ENCODE assay signal across 15 cellular contexts in genomic region chr1:43405876-43406234, GRCh38. TPM values are rescaled to one million over a fixed set of nuclear protein-coding genes. Genes with fewer than 3 reads are reported as not detected.
DNase-seq lines count a peak whose midpoint lies in the region; ATAC-seq, FAIRE-seq and TF ChIP-seq lines count a peak whose summit lies in the region.
"Had no signal": no experiment of that assay in that cellular context is flagged by ENCODE, and none has a peak within 500 bp of the region (broad histone marks: within the 10 kb centered on the region; RNA-seq: fewer than 3 reads in every experiment).

No MANE protein-coding gene starts in this region.

- H3K79me2 ChIP-seq in HepG2 (ENCODE audit: insufficient read depth, low read length) = no peaks in the 10 kb centered on the region

- no peaks in the 10 kb centered on the region for H3K27me3 ChIP-seq in HepG2 (ENCODE audit: control insufficient read depth in 1 of 2, insufficient read depth in 2 of 2, low read length in 2 of 2)
- H3K27me3 ChIP-seq in right lobe of liver = no peaks in the 10 kb centered on the region
- H3K27me3 ChIP-seq: BLaER1 treated with 17β-estradiol and CSF1 and Interleukin-3, amounts not matched to agents 10 nM and 100 nM had no signal

- no peak for TF ChIP-seq CTCF in HepG2 (CRISPR knock-in tag; IDR thresholded peaks at IDR 0.05)
- TF ChIP-seq CTCF in right lobe of liver (IDR thresholded peaks at IDR 0.05) = no peak
- no peak for TF ChIP-seq CTCF in progenitor cell of endocrine pancreas (IDR thresholded peaks at IDR 0.05; ENCODE audit: unreplicated experiment)

- H3K9ac ChIP-seq in HepG2 (ENCODE audit: insufficient read depth, low read depth, low read length) = no peak overlapping the region
- H3K9ac ChIP-seq: BLaER1 treated with 17β-estradiol and CSF1 and Interleukin-3, amounts not matched to agents 10 nM and 100 nM had no signal

- H3K9me3 ChIP-seq in HepG2 (ENCODE audit: low read length) (no peaks in the 10 kb centered on the region), right lobe of liver (no peaks in the 10 kb centered on the region)
- H3K9me3 ChIP-seq: BLaER1 treated with 17β-estradiol and CSF1 and Interleukin-3, amounts not matched to agents 10 nM and 100 nM had no signal

- peaks cover 3% of the 10 kb centered on the region for H3K4me1 Mint-ChIP-seq in progenitor cell of endocrine pancreas (ENCODE audit: low read depth)

- no TSS peak for BruUV-seq in HepG2 (replicated peaks; lab: Mats Ljungman, UMichigan)

- intact Hi-C loops in HepG2 (cut with micrococcal nuclease; ENCODE audit: unreplicated experiment) (no loop called here), right lobe of liver (cut with DNase I) (loop anchor here in 1 of 2 donors (10.0 kb wide), 1 partner anchor 181 kb away; no protein-coding TSS in a partner anchor), left colon (cut with DNase I, micrococcal nuclease) (no loop called here)

- WGBS in HepG2 (ENCODE audit: low lambda C conversion rate) = 90% methylated on average over 2 of the region's 2 CpGs
- 100% methylated on average over 1 of the region's 2 CpGs for WGBS in right lobe of liver (ENCODE audit: insufficient coverage, low coverage, low lambda C conversion rate, missing lambda C conversion rate)

- in situ Hi-C loops in HepG2 (cut with HindIII; ENCODE audit: extremely low pct_ligation_motif_present, low pct_unique_long_range_greater_than_20kb) = loop anchor here (25.0 kb wide), 1 partner anchor 494 kb away; no protein-coding TSS in a partner anchor

- POLR2A ChIA-PET in HepG2 (lab: Yijun Ruan, JAX) = no interaction called here

- no peak overlapping the region for H3K4me3 Mint-ChIP-seq in progenitor cell of endocrine pancreas (ENCODE audit: low read depth)
- H3K4me3 Mint-ChIP-seq: CD4-positive, CD25-positive, alpha-beta regulatory T cell; HFFc6 had no signal

- no peak overlapping the region for H3K27ac Mint-ChIP-seq in progenitor cell of endocrine pancreas
- H3K27ac Mint-ChIP-seq: HFFc6 had no signal

- CTCF ChIA-PET in HepG2 (lab: Yijun Ruan, JAX; ENCODE audit: low intra/inter-chr PET ratio, low total read pairs) = no interaction called here

- TF ChIP-seq RAD21 in HepG2 (CRISPR knock-in tag; IDR thresholded peaks at IDR 0.05) = no peak

- no peak overlapping the region for H2AFZ ChIP-seq in HepG2 (ENCODE audit: low read length)

- H3K9me3 Mint-ChIP-seq in progenitor cell of endocrine pancreas (ENCODE audit: low read depth) = no peaks in the 10 kb centered on the region
- H3K9me3 Mint-ChIP-seq: CD4-positive, CD25-positive, alpha-beta regulatory T cell; HFFc6 had no signal

- no peak overlapping the region for H3K4me2 ChIP-seq in HepG2 (ENCODE audit: low read depth, low read length)
- H3K4me2 ChIP-seq: BLaER1 treated with 17β-estradiol and CSF1 and Interleukin-3, amounts not matched to agents 10 nM and 100 nM had no signal

- TF ChIP-seq EP300 in HepG2 (IDR thresholded peaks at IDR 0.05; ENCODE audit: low read depth in 2 of 2, low read length in 2 of 2) (no peak), HepG2 (CRISPR knock-in tag; IDR thresholded peaks at IDR 0.05; ENCODE audit: borderline replicate concordance) (no peak)

- H3K4me1 ChIP-seq in HepG2 (ENCODE audit: insufficient read depth, low read length) (peaks cover 10% of the 10 kb centered on the region), right lobe of liver (no peaks in the 10 kb centered on the region)
- H3K4me1 ChIP-seq: BLaER1 treated with 17β-estradiol and CSF1 and Interleukin-3, amounts not matched to agents 10 nM and 100 nM had no signal

- TF ChIP-seq POLR2A in HepG2 (IDR thresholded peaks at IDR 0.05; ENCODE audit: insufficient read depth in 1 of 2, low read depth in 2 of 2, low read length in 2 of 2) (no peak), right lobe of liver (IDR thresholded peaks at IDR 0.05) (no peak)

- DNase-seq in HepG2 (ENCODE audit: low spot score) (no peak), right lobe of liver (no peak), left colon (no peak), dedifferentiated amniotic fluid mesenchymal stem cell (ENCODE audit: extremely low spot score) (no peak), progenitor cell of endocrine pancreas (ENCODE audit: low spot score, unreplicated experiment) (no peak)
- DNase-seq: ACHN; CD4-positive, CD25-positive, alpha-beta regulatory T cell; DMS53; GF-D8; HCEC 1CT; HFFc6 had no signal

- no peak overlapping the region for H3K27ac ChIP-seq in HepG2 (ENCODE audit: extremely low read length, insufficient read depth, low read length)
- H3K27ac ChIP-seq in right lobe of liver = no peak overlapping the region
- H3K27ac ChIP-seq: BLaER1 treated with 17β-estradiol and CSF1 and Interleukin-3, amounts not matched to agents 10 nM and 100 nM had no signal

- ATAC-seq in HepG2 (no peak), right lobe of liver (no peak), left colon (peak; percentile 23)

- no peak for FAIRE-seq in HepG2 (lab: Jason Lieb, UNC)
- FAIRE-seq: GM19239, HTR-8/SVneo had no signal

- peaks cover 9 to 24% of the 10 kb centered on the region in 2 experiments; a peak in 4 of 5 replicates for H3K36me3 ChIP-seq in HepG2 (replicated peaks in 1 of 2; ENCODE audit: control insufficient read depth in 1 of 2, insufficient read depth in 2 of 2, low read length in 2 of 2)
- peaks cover 0 to 47% (median 20%) of the 10 kb centered on the region in 4 donors for H3K36me3 ChIP-seq in right lobe of liver

- H3K4me3 ChIP-seq in HepG2 (replicated peaks in 1 of 3; ENCODE audit: insufficient read depth in 1 of 3, low read depth in 2 of 3, low read length in 3 of 3) (no peak overlapping the region), right lobe of liver (no peak overlapping the region)
- H3K4me3 ChIP-seq: BLaER1 treated with 17β-estradiol and CSF1 and Interleukin-3, amounts not matched to agents 10 nM and 100 nM had no signal

- H3K36me3 Mint-ChIP-seq in progenitor cell of endocrine pancreas (ENCODE audit: insufficient read depth) = peaks cover 24% of the 10 kb centered on the region

- no peaks in the 10 kb centered on the region for H3K27me3 Mint-ChIP-seq in progenitor cell of endocrine pancreas
- H3K27me3 Mint-ChIP-seq: CD4-positive, CD25-positive, alpha-beta regulatory T cell had no signal

- H4K20me1 ChIP-seq in HepG2 (ENCODE audit: insufficient read depth, low read length) = no peaks in the 10 kb centered on the region

RNA-seq across cellular contexts. Expression of gene SZT2, which starts 16.2 kb away (rescaled TPM):
- total RNA-seq in HepG2 (2016; rRNA removed; fragmentation: Illumina TruSeq; extraction: Trizol) (5.6 and 8.0 TPM in 2 replicates), right lobe of liver (10 to 100 TPM; 12.7 to 30.4 (median 19.2) TPM), left colon (10 to 100 TPM; 49.5 to 73.2 TPM), progenitor cell of endocrine pancreas (75.4 and 75.7 TPM in 2 replicates)
- total RNA-seq in HepG2 (2016; cell fraction: cytosol; rRNA removed; fragmentation: Illumina TruSeq; extraction: Trizol; ENCODE audit: low read depth) = 3.8 TPM in 2 replicates
- total RNA-seq in HepG2 (2016; cell fraction: insoluble cytoplasmic fraction; rRNA removed; fragmentation: Illumina TruSeq; extraction: Trizol) = 4.3 and 9.7 TPM in 2 replicates
- total RNA-seq in HepG2 (2016; cell fraction: membrane; rRNA removed; fragmentation: Illumina TruSeq; extraction: Trizol) = 3.6 TPM in 2 replicates
- 17.5 and 18.0 TPM in 2 replicates for total RNA-seq in HepG2 (2016; cell fraction: nucleus; rRNA removed; fragmentation: Illumina TruSeq; extraction: Trizol)
- 8.8 and 9.8 TPM in 2 replicates for polyA plus RNA-seq in HepG2 (2011; rRNA removed)
- 2.2 and 3.1 TPM in 2 replicates for polyA plus RNA-seq in HepG2 (2011; cell fraction: cytosol; rRNA removed)
- polyA plus RNA-seq in HepG2 (2011; cell fraction: nucleus; rRNA removed) = 58.1 and 68.7 TPM in 2 replicates
- 7.8 and 8.7 TPM in 2 replicates for polyA plus RNA-seq in HepG2 (2012)
- 0.57 and 0.69 TPM in 2 replicates for polyA plus RNA-seq in HepG2 (2016; cell fraction: cytosol; fragmentation: Illumina TruSeq; extraction: Trizol; ENCODE audit: low read depth)
- polyA plus RNA-seq in HepG2 (2016; cell fraction: insoluble cytoplasmic fraction; fragmentation: Illumina TruSeq; extraction: Trizol; ENCODE audit: low read depth) = 2.9 and 3.7 TPM in 2 replicates
- polyA plus RNA-seq in HepG2 (2016; cell fraction: membrane; fragmentation: Illumina TruSeq; extraction: Trizol; ENCODE audit: low read depth) = 1.2 and 1.3 TPM in 2 replicates
- 23.7 and 25.9 TPM in 2 replicates for polyA plus RNA-seq in HepG2 (2016; cell fraction: nucleus; fragmentation: Illumina TruSeq; extraction: Trizol; ENCODE audit: insufficient read depth, low read depth)
- 36.3 and 51.9 TPM in 2 replicates for polyA minus RNA-seq in HepG2 (2011; rRNA and poly(A)+ RNA removed; ENCODE audit: low replicate concordance)
- 3.5 and 5.0 TPM in 2 replicates for polyA minus RNA-seq in HepG2 (2011; cell fraction: cytosol; rRNA and poly(A)+ RNA removed)
- polyA minus RNA-seq in HepG2 (2011; cell fraction: nucleus; rRNA and poly(A)+ RNA removed) = 55.9 and 71.0 TPM in 2 replicates

RNA-seq across cellular contexts. Expression of gene MED8, which starts 16.3 kb away (rescaled TPM):
- 77.4 and 112 TPM in 2 replicates for total RNA-seq in HepG2 (2016; rRNA removed; fragmentation: Illumina TruSeq; extraction: Trizol)
- 27.8 and 29.8 TPM in 2 replicates for total RNA-seq in HepG2 (2016; cell fraction: cytosol; rRNA removed; fragmentation: Illumina TruSeq; extraction: Trizol; ENCODE audit: low read depth)
- 79.1 and 119 TPM in 2 replicates for total RNA-seq in HepG2 (2016; cell fraction: insoluble cytoplasmic fraction; rRNA removed; fragmentation: Illumina TruSeq; extraction: Trizol)
- 39.9 and 44.3 TPM in 2 replicates for total RNA-seq in HepG2 (2016; cell fraction: membrane; rRNA removed; fragmentation: Illumina TruSeq; extraction: Trizol)
- total RNA-seq in HepG2 (2016; cell fraction: nucleus; rRNA removed; fragmentation: Illumina TruSeq; extraction: Trizol) = 30.3 and 33.9 TPM in 2 replicates
- 13.0 and 16.9 TPM in 2 replicates for polyA plus RNA-seq in HepG2 (2011; rRNA removed)
- 15.2 and 18.5 TPM in 2 replicates for polyA plus RNA-seq in HepG2 (2011; cell fraction: cytosol; rRNA removed)
- polyA plus RNA-seq in HepG2 (2011; cell fraction: nucleus; rRNA removed) = 27.4 and 29.3 TPM in 2 replicates
- 34.9 and 41.7 TPM in 2 replicates for polyA plus RNA-seq in HepG2 (2012)
- 23.6 and 24.6 TPM in 2 replicates for polyA plus RNA-seq in HepG2 (2016; cell fraction: cytosol; fragmentation: Illumina TruSeq; extraction: Trizol; ENCODE audit: low read depth)
- polyA plus RNA-seq in HepG2 (2016; cell fraction: insoluble cytoplasmic fraction; fragmentation: Illumina TruSeq; extraction: Trizol; ENCODE audit: low read depth) = 98.6 and 98.7 TPM in 2 replicates
- polyA plus RNA-seq in HepG2 (2016; cell fraction: membrane; fragmentation: Illumina TruSeq; extraction: Trizol; ENCODE audit: low read depth) = 30.8 and 31.0 TPM in 2 replicates
- polyA plus RNA-seq in HepG2 (2016; cell fraction: nucleus; fragmentation: Illumina TruSeq; extraction: Trizol; ENCODE audit: insufficient read depth, low read depth) = 48.4 and 55.2 TPM in 2 replicates
- 11.0 and 19.2 TPM in 2 replicates for polyA minus RNA-seq in HepG2 (2011; rRNA and poly(A)+ RNA removed; ENCODE audit: low replicate concordance)
- 14.2 and 14.7 TPM in 2 replicates for polyA minus RNA-seq in HepG2 (2011; cell fraction: cytosol; rRNA and poly(A)+ RNA removed)
- 30.3 and 36.6 TPM in 2 replicates for polyA minus RNA-seq in HepG2 (2011; cell fraction: nucleus; rRNA and poly(A)+ RNA removed)
- total RNA-seq in right lobe of liver = 10 to 100 TPM; 20.7 to 26.6 (median 24.1) TPM
- 10 to 100 TPM; 39.1 to 39.5 TPM for total RNA-seq in left colon
- total RNA-seq in progenitor cell of endocrine pancreas = 30.2 and 30.4 TPM in 2 replicates

RNA-seq across cellular contexts. Expression of gene ELOVL1, which starts 38.0 kb away (rescaled TPM):
- total RNA-seq in HepG2 (2016; rRNA removed; fragmentation: Illumina TruSeq; extraction: Trizol) = 29.7 and 55.2 TPM in 2 replicates
- 12.3 and 14.1 TPM in 2 replicates for total RNA-seq in HepG2 (2016; cell fraction: cytosol; rRNA removed; fragmentation: Illumina TruSeq; extraction: Trizol; ENCODE audit: low read depth)
- 31.2 and 54.3 TPM in 2 replicates for total RNA-seq in HepG2 (2016; cell fraction: insoluble cytoplasmic fraction; rRNA removed; fragmentation: Illumina TruSeq; extraction: Trizol)
- total RNA-seq in HepG2 (2016; cell fraction: membrane; rRNA removed; fragmentation: Illumina TruSeq; extraction: Trizol) = 23.3 and 25.4 TPM in 2 replicates
- total RNA-seq in HepG2 (2016; cell fraction: nucleus; rRNA removed; fragmentation: Illumina TruSeq; extraction: Trizol) = 40.7 and 42.5 TPM in 2 replicates
- 77.4 and 95.9 TPM in 2 replicates for polyA plus RNA-seq in HepG2 (2011; rRNA removed)
- polyA plus RNA-seq in HepG2 (2011; cell fraction: cytosol; rRNA removed) = 64.9 and 73.4 TPM in 2 replicates
- polyA plus RNA-seq in HepG2 (2011; cell fraction: nucleus; rRNA removed) = 44.8 and 54.7 TPM in 2 replicates
- polyA plus RNA-seq in HepG2 (2012) = 33.2 and 44.1 TPM in 2 replicates
- 17.0 and 18.2 TPM in 2 replicates for polyA plus RNA-seq in HepG2 (2016; cell fraction: cytosol; fragmentation: Illumina TruSeq; extraction: Trizol; ENCODE audit: low read depth)
- 37.9 and 39.0 TPM in 2 replicates for polyA plus RNA-seq in HepG2 (2016; cell fraction: insoluble cytoplasmic fraction; fragmentation: Illumina TruSeq; extraction: Trizol; ENCODE audit: low read depth)
- 23.8 and 25.7 TPM in 2 replicates for polyA plus RNA-seq in HepG2 (2016; cell fraction: membrane; fragmentation: Illumina TruSeq; extraction: Trizol; ENCODE audit: low read depth)
- polyA plus RNA-seq in HepG2 (2016; cell fraction: nucleus; fragmentation: Illumina TruSeq; extraction: Trizol; ENCODE audit: insufficient read depth, low read depth) = 78.4 and 80.0 TPM in 2 replicates
- polyA minus RNA-seq in HepG2 (2011; rRNA and poly(A)+ RNA removed; ENCODE audit: low replicate concordance) = 60.0 and 196 TPM in 2 replicates
- 18.8 and 25.8 TPM in 2 replicates for polyA minus RNA-seq in HepG2 (2011; cell fraction: cytosol; rRNA and poly(A)+ RNA removed)
- polyA minus RNA-seq in HepG2 (2011; cell fraction: nucleus; rRNA and poly(A)+ RNA removed) = 9.5 and 12.1 TPM in 2 replicates
- total RNA-seq in right lobe of liver = 10 to 100 TPM; 19.9 to 38.3 (median 29.2) TPM
- total RNA-seq in left colon = 100 to 1,000 TPM; 135 to 152 TPM
- 46.0 and 50.8 TPM in 2 replicates for total RNA-seq in progenitor cell of endocrine pancreas

RNA-seq across cellular contexts. Expression of gene CDC20, which starts 47.1 kb away (rescaled TPM):
- total RNA-seq in HepG2 (2016; rRNA removed; fragmentation: Illumina TruSeq; extraction: Trizol) (90.0 and 97.8 TPM in 2 replicates), right lobe of liver (1 to 10 TPM in 4 of 6 experiments, under 1 TPM in 1, not detected in 1; 0.49 to 5.3 (median 2.3) TPM), left colon (10 to 100 TPM; 10.5 to 24.3 TPM), progenitor cell of endocrine pancreas (49.4 and 50.9 TPM in 2 replicates)
- total RNA-seq in HepG2 (2016; cell fraction: cytosol; rRNA removed; fragmentation: Illumina TruSeq; extraction: Trizol; ENCODE audit: low read depth) = 46.4 and 52.0 TPM in 2 replicates
- 83.1 and 89.9 TPM in 2 replicates for total RNA-seq in HepG2 (2016; cell fraction: insoluble cytoplasmic fraction; rRNA removed; fragmentation: Illumina TruSeq; extraction: Trizol)
- total RNA-seq in HepG2 (2016; cell fraction: membrane; rRNA removed; fragmentation: Illumina TruSeq; extraction: Trizol) = 44.6 and 48.1 TPM in 2 replicates
- total RNA-seq in HepG2 (2016; cell fraction: nucleus; rRNA removed; fragmentation: Illumina TruSeq; extraction: Trizol) = 41.5 and 42.9 TPM in 2 replicates
- polyA plus RNA-seq in HepG2 (2011; rRNA removed) = 39.5 and 57.9 TPM in 2 replicates
- polyA plus RNA-seq in HepG2 (2011; cell fraction: cytosol; rRNA removed) = 30.0 and 51.5 TPM in 2 replicates
- 32.3 and 62.8 TPM in 2 replicates for polyA plus RNA-seq in HepG2 (2011; cell fraction: nucleus; rRNA removed)
- polyA plus RNA-seq in HepG2 (2012) = 30.3 and 42.3 TPM in 2 replicates
- 55.7 and 55.8 TPM in 2 replicates for polyA plus RNA-seq in HepG2 (2016; cell fraction: cytosol; fragmentation: Illumina TruSeq; extraction: Trizol; ENCODE audit: low read depth)
- polyA plus RNA-seq in HepG2 (2016; cell fraction: insoluble cytoplasmic fraction; fragmentation: Illumina TruSeq; extraction: Trizol; ENCODE audit: low read depth) = 111 and 128 TPM in 2 replicates
- 48.3 and 54.4 TPM in 2 replicates for polyA plus RNA-seq in HepG2 (2016; cell fraction: membrane; fragmentation: Illumina TruSeq; extraction: Trizol; ENCODE audit: low read depth)
- 82.6 and 84.9 TPM in 2 replicates for polyA plus RNA-seq in HepG2 (2016; cell fraction: nucleus; fragmentation: Illumina TruSeq; extraction: Trizol; ENCODE audit: insufficient read depth, low read depth)
- 131 and 377 TPM in 2 replicates for polyA minus RNA-seq in HepG2 (2011; rRNA and poly(A)+ RNA removed; ENCODE audit: low replicate concordance)
- 20.8 and 38.2 TPM in 2 replicates for polyA minus RNA-seq in HepG2 (2011; cell fraction: cytosol; rRNA and poly(A)+ RNA removed)
- polyA minus RNA-seq in HepG2 (2011; cell fraction: nucleus; rRNA and poly(A)+ RNA removed) = 12.4 and 21.2 TPM in 2 replicates

RNA-seq across cellular contexts. Expression of gene HYI, which starts 47.9 kb away (rescaled TPM):
- total RNA-seq in HepG2 (2016; rRNA removed; fragmentation: Illumina TruSeq; extraction: Trizol) (not detected in 2 replicates), right lobe of liver (10 to 100 TPM; 33.8 to 52.9 (median 41.9) TPM), left colon (10 to 100 TPM; 60.9 to 74.3 TPM), progenitor cell of endocrine pancreas (52.4 and 58.7 TPM in 2 replicates)
- not detected in 2 replicates for total RNA-seq in HepG2 (2016; cell fraction: cytosol; rRNA removed; fragmentation: Illumina TruSeq; extraction: Trizol; ENCODE audit: low read depth)
- total RNA-seq in HepG2 (2016; cell fraction: insoluble cytoplasmic fraction; rRNA removed; fragmentation: Illumina TruSeq; extraction: Trizol) = not detected in 2 replicates
- total RNA-seq in HepG2 (2016; cell fraction: membrane; rRNA removed; fragmentation: Illumina TruSeq; extraction: Trizol) = not detected in 2 replicates
- not detected in 2 replicates for total RNA-seq in HepG2 (2016; cell fraction: nucleus; rRNA removed; fragmentation: Illumina TruSeq; extraction: Trizol)
- not detected in 2 replicates for polyA plus RNA-seq in HepG2 (2011; rRNA removed)
- not detected in 2 replicates for polyA plus RNA-seq in HepG2 (2011; cell fraction: cytosol; rRNA removed)
- not detected in 2 replicates for polyA plus RNA-seq in HepG2 (2011; cell fraction: nucleus; rRNA removed)
- 6.7 and 9.4 TPM in 2 replicates for polyA plus RNA-seq in HepG2 (2012)
- polyA plus RNA-seq in HepG2 (2016; cell fraction: cytosol; fragmentation: Illumina TruSeq; extraction: Trizol; ENCODE audit: low read depth) = not detected in 2 replicates
- polyA plus RNA-seq in HepG2 (2016; cell fraction: insoluble cytoplasmic fraction; fragmentation: Illumina TruSeq; extraction: Trizol; ENCODE audit: low read depth) = not detected in 2 replicates
- not detected in 2 replicates for polyA plus RNA-seq in HepG2 (2016; cell fraction: membrane; fragmentation: Illumina TruSeq; extraction: Trizol; ENCODE audit: low read depth)
- polyA plus RNA-seq in HepG2 (2016; cell fraction: nucleus; fragmentation: Illumina TruSeq; extraction: Trizol; ENCODE audit: insufficient read depth, low read depth) = not detected in 2 replicates
- 17.2 TPM in 1 of 2 replicates, not detected in the other for polyA minus RNA-seq in HepG2 (2011; rRNA and poly(A)+ RNA removed; ENCODE audit: low replicate concordance)
- polyA minus RNA-seq in HepG2 (2011; cell fraction: cytosol; rRNA and poly(A)+ RNA removed) = not detected in 2 replicates
- polyA minus RNA-seq in HepG2 (2011; cell fraction: nucleus; rRNA and poly(A)+ RNA removed) = 0.64 TPM in 1 of 2 replicates, not detected in the other
- total RNA-seq: A172 had no signal
